ENCODE assay signal across 12 cellular contexts in genomic region chr2:102620367-102620766, GRCh38. TPM values are rescaled to one million over a fixed set of nuclear protein-coding genes. Genes with fewer than 3 reads are reported as not detected.
DNase-seq lines count a peak whose midpoint lies in the region; ATAC-seq, FAIRE-seq and TF ChIP-seq lines count a peak whose summit lies in the region.
"Had no signal": no experiment of that assay in that cellular context is flagged by ENCODE, and none has a peak within 500 bp of the region (broad histone marks: within the 10 kb centered on the region; RNA-seq: fewer than 3 reads in every experiment).

No MANE protein-coding gene starts in this region.

- peak overlapping the region; percentile 28 for H3K4me3 Mint-ChIP-seq in activated naive CD4-positive, alpha-beta T cell treated with anti-CD3 and anti-CD28 coated beads, Interleukin-2, amount 50 U/mL, for 24 hours
- H3K4me3 Mint-ChIP-seq in T-cell = peak overlapping the region; percentile 39 to 57 (median 45)
- peak overlapping the region; percentile 86 for H3K4me3 Mint-ChIP-seq in type B pancreatic cell

- H3K4me2 ChIP-seq in MM.1S (ENCODE audit: low read depth, low read length) = no peak overlapping the region

- no peaks in the 10 kb centered on the region for H3K9me2 ChIP-seq in MM.1S (replicated peaks; ENCODE audit: insufficient read depth, low read length)

- no peaks in the 10 kb centered on the region for H3K4me1 ChIP-seq in MM.1S (ENCODE audit: low read length)

- FAIRE-seq in RCC 7860 (lab: Jason Lieb, UNC) = no peak

- H3K9me3 Mint-ChIP-seq in activated naive CD4-positive, alpha-beta T cell treated with anti-CD3 and anti-CD28 coated beads, Interleukin-2, amount 50 U/mL, for 24 hours = no peaks in the 10 kb centered on the region
- H3K9me3 Mint-ChIP-seq in T-cell (no peaks in the 10 kb centered on the region), type B pancreatic cell (no peaks in the 10 kb centered on the region)

- H3K27ac ChIP-seq in MM.1S (ENCODE audit: low read length) = no peak overlapping the region
- H3K27ac ChIP-seq: BLaER1 treated with 17β-estradiol and CSF1 and Interleukin-3, amounts not matched to agents 10 nM and 100 nM; spleen had no signal

- no peak overlapping the region for H2AFZ ChIP-seq in MM.1S (ENCODE audit: low read length)

- CTCF ChIA-PET in T-cell (lab: Charles Lee) = no interaction called here

- H3K36me3 Mint-ChIP-seq in activated naive CD4-positive, alpha-beta T cell treated with anti-CD3 and anti-CD28 coated beads, Interleukin-2, amount 50 U/mL, for 24 hours = no peaks in the 10 kb centered on the region
- no peaks in the 10 kb centered on the region for H3K36me3 Mint-ChIP-seq in T-cell
- no peaks in the 10 kb centered on the region for H3K36me3 Mint-ChIP-seq in type B pancreatic cell

- H3K79me2 ChIP-seq in MM.1S (ENCODE audit: low read length) = no peaks in the 10 kb centered on the region

- H3K9ac ChIP-seq in MM.1S (ENCODE audit: low read length) = no peak overlapping the region
- H3K9ac ChIP-seq: BLaER1 treated with 17β-estradiol and CSF1 and Interleukin-3, amounts not matched to agents 10 nM and 100 nM had no signal

- peaks cover 15% of the 10 kb centered on the region for H3K4me1 Mint-ChIP-seq in activated naive CD4-positive, alpha-beta T cell treated with anti-CD3 and anti-CD28 coated beads, Interleukin-2, amount 50 U/mL, for 24 hours
- H3K4me1 Mint-ChIP-seq in T-cell (peaks cover 10 to 15% (median 14%) of the 10 kb centered on the region in 3 donors), type B pancreatic cell (ENCODE audit: unreplicated experiment) (peaks cover 11% of the 10 kb centered on the region)

- POLR2A ChIA-PET in T-cell (lab: Charles Lee) = interaction anchor here in 1 of 2 donors (0.6 kb wide), 1 partner anchor 450 kb away, joined by 3 read pairs; no protein-coding TSS in a partner anchor

- ATAC-seq in T-cell (replicated peaks in 1 of 4) = no peak

- DNase-seq in activated naive CD4-positive, alpha-beta T cell (lab: John Stamatoyannopoulos, UW) = no peak
- no peak for DNase-seq in T-cell
- peak; percentile 12 for DNase-seq in left kidney (ENCODE audit: low read depth, low spot score)
- DNase-seq in type B pancreatic cell (ENCODE audit: extremely low spot score, unreplicated experiment) = no peak
- DNase-seq in MM.1S = no peak
- DNase-seq in RCC 7860 (ENCODE audit: low spot score) = no peak
- no peak for DNase-seq in NCI-H2029 (lab: John Stamatoyannopoulos, UW)
- DNase-seq: effector CD4-positive, alpha-beta T cell; NCI-H2029 treated with DMSO at 0.1 percent for 48 hours; spleen had no signal

- H4K20me1 ChIP-seq in MM.1S (ENCODE audit: insufficient read depth, low read length) = no peaks in the 10 kb centered on the region

- H3K27ac Mint-ChIP-seq in activated naive CD4-positive, alpha-beta T cell treated with anti-CD3 and anti-CD28 coated beads, Interleukin-2, amount 50 U/mL, for 24 hours = no peak overlapping the region
- H3K27ac Mint-ChIP-seq in T-cell (no peak overlapping the region), type B pancreatic cell (peak overlapping the region; percentile 77)

- peaks cover 9% of the 10 kb centered on the region for H3K27me3 ChIP-seq in MM.1S (replicated peaks; ENCODE audit: insufficient read depth, low read length)

- no peak overlapping the region for H3K4me3 ChIP-seq in MM.1S (ENCODE audit: low read length)

- peaks cover 37% of the 10 kb centered on the region for H3K27me3 Mint-ChIP-seq in activated naive CD4-positive, alpha-beta T cell treated with anti-CD3 and anti-CD28 coated beads, Interleukin-2, amount 50 U/mL, for 24 hours
- H3K27me3 Mint-ChIP-seq in T-cell (peaks cover 54 to 57% of the 10 kb centered on the region in 2 donors), type B pancreatic cell (peaks cover 79% of the 10 kb centered on the region)

- H3F3A ChIP-seq in MM.1S (ENCODE audit: insufficient read depth, low read length) = no peaks in the 10 kb centered on the region

- TF ChIP-seq CTCF in type B pancreatic cell (conservative IDR thresholded peaks at IDR 0.05) (no peak), MM.1S (IDR thresholded peaks at IDR 0.05; ENCODE audit: low read length) (no peak)

- H3K36me3 ChIP-seq in MM.1S (replicated peaks; ENCODE audit: insufficient read depth, low read length) = no peaks in the 10 kb centered on the region
- H3K36me3 ChIP-seq: BLaER1 treated with 17β-estradiol and CSF1 and Interleukin-3, amounts not matched to agents 10 nM and 100 nM; spleen had no signal

- no peaks in the 10 kb centered on the region for H3K9me3 ChIP-seq in MM.1S (replicated peaks; ENCODE audit: insufficient read depth, low read length)
- H3K9me3 ChIP-seq: spleen had no signal

RNA-seq across cellular contexts. Expression of gene SLC9A2, which starts 1.0 kb away (rescaled TPM):
- total RNA-seq in T-cell (not detected), type B pancreatic cell (ENCODE audit: low replicate concordance) (6.3 and 10.0 TPM in 2 replicates)

Comparison
In these comparisons a context has a peak if more than half of its experiments do, and no peak if none do; other contexts are left out.
1. H3K4me3 Mint-ChIP-seq: peak in every context shown above with its lines; median percentile 86 in type B pancreatic cell; 45 in T-cell; 28 in activated naive CD4-positive, alpha-beta T cell treated with anti-CD3 and anti-CD28 coated beads, Interleukin-2, amount 50 U/mL, for 24 hours.